ENCODE assay signal across 10 cellular contexts in the genomic region with DNA sequence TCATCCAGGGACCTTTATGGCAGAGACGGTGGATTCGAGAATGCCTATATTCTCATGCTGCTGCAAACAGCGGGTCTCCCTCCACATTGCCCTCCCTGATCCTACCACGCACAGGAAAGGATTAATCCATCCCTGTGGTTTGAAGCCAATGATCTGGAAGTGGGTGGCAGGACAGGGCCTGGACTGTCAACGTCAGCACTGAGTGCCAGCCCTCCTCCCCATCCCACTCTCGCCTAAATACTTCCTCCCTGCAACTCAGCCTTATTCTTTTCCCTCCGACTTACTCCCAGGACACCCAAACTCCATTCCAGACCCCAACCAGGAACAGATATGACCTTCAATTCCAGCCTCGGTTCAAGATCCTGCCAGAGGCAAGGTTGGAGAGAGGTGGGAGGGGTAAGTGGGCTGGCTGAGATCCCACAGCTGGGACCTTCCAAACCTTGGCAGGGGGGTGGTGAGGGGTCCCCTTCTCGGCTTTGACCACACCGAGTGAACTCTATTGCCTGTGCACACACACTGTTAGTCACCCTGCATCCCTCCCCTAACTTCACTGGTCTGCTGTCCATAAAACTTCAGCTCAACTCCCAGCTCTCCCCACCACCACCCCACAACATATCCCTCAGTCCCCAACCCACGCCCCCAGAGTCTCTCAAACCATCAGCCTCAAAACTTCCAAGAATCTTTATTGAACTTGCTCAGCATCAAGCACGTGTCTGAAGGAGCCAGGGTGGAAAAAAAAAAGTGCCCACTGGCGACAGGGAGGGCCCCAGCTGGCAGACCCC. TPM values are rescaled to one million over a fixed set of nuclear protein-coding genes. Genes with fewer than 3 reads are reported as not detected.
DNase-seq lines count a peak whose midpoint lies in the region; TF ChIP-seq lines count a peak whose summit lies in the region.
"Had no signal": no experiment of that assay in that cellular context is flagged by ENCODE, and none has a peak within 500 bp of the region (broad histone marks: within the 10 kb centered on the region; RNA-seq: fewer than 3 reads in every experiment).

No MANE protein-coding gene starts in this region.

- no peaks in the 10 kb centered on the region for H3K9me3 ChIP-seq in neuronal stem cell (replicated peaks in 1 of 2; ENCODE audit: control insufficient read depth in 2 of 2, insufficient read depth in 1 of 2, low read depth in 1 of 2, low read length in 2 of 2)

- peaks cover 13 to 32% of the 10 kb centered on the region in 2 donors for H3K4me1 ChIP-seq in neuronal stem cell (ENCODE audit: control insufficient read depth in 2 of 2, insufficient read depth in 1 of 2, low read depth in 1 of 2, low read length in 2 of 2)

- no peak overlapping the region for H4K91ac ChIP-seq in neuronal stem cell (ENCODE audit: low read depth, low read length, poor library complexity)

- no peak overlapping the region for H2BK15ac ChIP-seq in neuronal stem cell (ENCODE audit: low read length)

- H3K27ac Mint-ChIP-seq in IgD-negative memory B cell: peak overlapping the region; percentile 49 to 58 (median 49)
- H3K27ac Mint-ChIP-seq in progenitor cell of endocrine pancreas: no peak overlapping the region

- H3K9ac ChIP-seq in neuronal stem cell (ENCODE audit: low read depth, low read length, poor library complexity): no peak overlapping the region

- no peak overlapping the region for H2BK120ac ChIP-seq in neuronal stem cell (ENCODE audit: low read depth, low read length)

- no peak overlapping the region for H2AFZ ChIP-seq in neuronal stem cell (ENCODE audit: low read length)

- H2AK5ac ChIP-seq in neuronal stem cell (ENCODE audit: low read depth, low read length): peak overlapping the region; percentile 5

- H2BK5ac ChIP-seq in neuronal stem cell (ENCODE audit: low read length): no peak overlapping the region

- peak overlapping the region; percentile 92 for H3K4me3 ChIP-seq in AG10803 (ENCODE audit: low read length)
- H3K4me3 ChIP-seq in coronary artery: peak overlapping the region; percentile 46
- H3K4me3 ChIP-seq in neuronal stem cell (ENCODE audit: low read length in 2 of 2): no peak overlapping the region
- H3K4me3 ChIP-seq: SK-N-MC had no signal

- H3K4me1 Mint-ChIP-seq in IgD-negative memory B cell (peaks cover 36 to 45% (median 43%) of the 10 kb centered on the region in 3 donors), progenitor cell of endocrine pancreas (ENCODE audit: low read depth) (peaks cover 26% of the 10 kb centered on the region)

- H3K36me3 ChIP-seq in neuronal stem cell (replicated peaks in 1 of 2; ENCODE audit: control insufficient read depth in 2 of 2, insufficient read depth in 2 of 2, low read length in 2 of 2): no peaks in the 10 kb centered on the region

- H3K36me3 Mint-ChIP-seq in IgD-negative memory B cell (peaks cover 12% of the 10 kb centered on the region), progenitor cell of endocrine pancreas (ENCODE audit: insufficient read depth) (no peaks in the 10 kb centered on the region)

- peaks cover 0 to 23% (median 0%) of the 10 kb centered on the region in 3 experiments for H3K27me3 ChIP-seq in neuronal stem cell (ENCODE audit: control insufficient read depth in 3 of 3, insufficient read depth in 3 of 3, low read depth in 1 of 3, low read length in 3 of 3)

- H3K18ac ChIP-seq in neuronal stem cell (ENCODE audit: low read length): peak overlapping the region; percentile 1

- H3K9me3 Mint-ChIP-seq in IgD-negative memory B cell (no peaks in the 10 kb centered on the region), progenitor cell of endocrine pancreas (ENCODE audit: low read depth) (no peaks in the 10 kb centered on the region)

- H3K79me1 ChIP-seq in neuronal stem cell (ENCODE audit: low read depth, low read length): no peaks in the 10 kb centered on the region

- no peak overlapping the region for H2BK12ac ChIP-seq in neuronal stem cell (ENCODE audit: low read length)

- H3K27ac ChIP-seq in coronary artery (peak overlapping the region; percentile 51 to 96), neuronal stem cell (replicated peaks; ENCODE audit: low read length) (no peak overlapping the region)
- H3K27ac ChIP-seq: SK-N-MC had no signal

- H3K27me3 Mint-ChIP-seq in IgD-negative memory B cell: no peaks in the 10 kb centered on the region
- no peaks in the 10 kb centered on the region for H3K27me3 Mint-ChIP-seq in progenitor cell of endocrine pancreas

- H4K8ac ChIP-seq in neuronal stem cell (ENCODE audit: low read depth, low read length): no peak overlapping the region

- peak overlapping the region in 3 of 4 donors; percentile 19 to 81 (median 79) for H3K4me3 Mint-ChIP-seq in IgD-negative memory B cell
- no peak overlapping the region for H3K4me3 Mint-ChIP-seq in progenitor cell of endocrine pancreas (ENCODE audit: low read depth)

- no peak overlapping the region for H3K14ac ChIP-seq in neuronal stem cell (ENCODE audit: low read length)

- TF ChIP-seq CTCF in AG10803 (conservative IDR thresholded peaks at IDR 0.05; ENCODE audit: low read length) (no peak), coronary artery (IDR thresholded peaks at IDR 0.05) (no peak), progenitor cell of endocrine pancreas (IDR thresholded peaks at IDR 0.05; ENCODE audit: unreplicated experiment) (no peak)

- H3K23ac ChIP-seq in neuronal stem cell (ENCODE audit: low read depth, low read length, poor library complexity): no peak overlapping the region

- H3K4me2 ChIP-seq in neuronal stem cell (ENCODE audit: insufficient read depth, low read length, poor library complexity, severe bottlenecking): no peak overlapping the region

- WGBS in neuronal stem cell (ENCODE audit: extremely low coverage in 2 of 2, insufficient read length in 2 of 2, insufficient replicate concordance in 1 of 2), 2 donors: no CpG with 5 or more reads among the region's 13 CpGs

- H3K4ac ChIP-seq in neuronal stem cell (ENCODE audit: low read length): no peak overlapping the region

- DNase-seq in AG10803 (ENCODE audit: low read depth) (no peak), coronary artery (ENCODE audit: low spot score) (no peak), neuronal stem cell (ENCODE audit: low spot score) (no peak), NCI-H1417 treated with DMSO at 0.1 percent for 48 hours (lab: John Stamatoyannopoulos, UW) (no peak), progenitor cell of endocrine pancreas (ENCODE audit: low spot score, unreplicated experiment) (no peak)
- no peak for DNase-seq in stimulated activated CD4-positive, alpha-beta T cell treated with anti-CD3 and anti-CD28 coated beads, Interleukin-15, amount 100 ng/mL, for 24 hours
- no peak for DNase-seq in activated CD4-positive, CD25-positive, alpha-beta regulatory T cell (lab: John Stamatoyannopoulos, UW)

RNA-seq across cellular contexts. Expression of a gene that starts 2.4 kb away (rescaled TPM):
- 1.4 TPM for polyA plus RNA-seq in IgD-negative memory B cell
- polyA plus RNA-seq in neuronal stem cell (2013, experiment 1 of 2): not detected
- not detected for polyA plus RNA-seq in neuronal stem cell (2013, experiment 2 of 2)
- not detected in 2 replicates for total RNA-seq in progenitor cell of endocrine pancreas
- total RNA-seq: dermis microvascular lymphatic vessel endothelial cell had no signal

RNA-seq across cellular contexts. Expression of a gene that starts 2.5 kb away (rescaled TPM):
- 524 TPM for polyA plus RNA-seq in IgD-negative memory B cell
- polyA plus RNA-seq in neuronal stem cell (2013, experiment 1 of 2): 51.2 TPM
- 52.2 TPM for polyA plus RNA-seq in neuronal stem cell (2013, experiment 2 of 2)
- total RNA-seq in progenitor cell of endocrine pancreas: 7.6 and 11.1 TPM in 2 replicates

RNA-seq across cellular contexts. Expression of a gene that starts 5.9 kb away (rescaled TPM):
- polyA plus RNA-seq in IgD-negative memory B cell: not detected
- polyA plus RNA-seq in neuronal stem cell (2013, experiment 1 of 2): 0.07 TPM
- polyA plus RNA-seq in neuronal stem cell (2013, experiment 2 of 2): 0.15 TPM
- 0.46 and 1.5 TPM in 2 replicates for total RNA-seq in progenitor cell of endocrine pancreas

RNA-seq across cellular contexts. Expression of a gene that starts 7.4 kb away (rescaled TPM):
- polyA plus RNA-seq in IgD-negative memory B cell: 397 TPM
- polyA plus RNA-seq in neuronal stem cell (2013, experiment 1 of 2): 17.2 TPM
- 17.4 TPM for polyA plus RNA-seq in neuronal stem cell (2013, experiment 2 of 2)
- 12.5 and 14.8 TPM in 2 replicates for total RNA-seq in progenitor cell of endocrine pancreas

RNA-seq across cellular contexts. Expression of a gene that starts 22.5 kb away (rescaled TPM):
- polyA plus RNA-seq in IgD-negative memory B cell: not detected
- polyA plus RNA-seq in neuronal stem cell (2013, experiment 1 of 2): 0.86 TPM
- 0.73 TPM for polyA plus RNA-seq in neuronal stem cell (2013, experiment 2 of 2)
- total RNA-seq in progenitor cell of endocrine pancreas: 0.36 and 1.6 TPM in 2 replicates

Comparison
In these comparisons a context has a peak if more than half of its experiments do, and no peak if none do; other contexts are left out.
1. H3K4me3 ChIP-seq: peak in AG10803 (single experiment) and coronary artery (single experiment); none in neuronal stem cell (0 of 2).